In the genomic region with DNA sequence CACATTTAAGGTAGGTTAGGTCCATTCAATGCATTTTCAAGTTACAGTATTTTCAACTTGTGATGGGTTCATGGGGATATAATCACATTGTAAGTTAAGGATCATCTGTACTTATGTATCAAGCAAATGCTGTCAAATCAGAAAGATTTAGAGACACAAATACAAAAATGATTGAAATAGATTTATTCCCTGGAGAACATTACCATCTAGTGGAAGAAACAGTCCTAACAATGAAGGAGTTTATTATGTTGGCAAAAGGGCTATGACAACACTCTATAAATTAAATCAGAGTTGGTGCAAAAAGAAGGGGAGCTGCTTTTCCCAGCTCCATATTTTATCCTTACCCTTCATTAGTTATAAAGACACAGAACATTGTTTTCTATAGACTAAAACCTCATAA, we compare ENCODE assay signal across 13 cellular contexts.
DNase-seq lines count a peak whose midpoint lies in the region; ATAC-seq and TF ChIP-seq lines count a peak whose summit lies in the region.
"Had no signal": no experiment of that assay in that cellular context is flagged by ENCODE, and none has a peak within 500 bp of the region (broad histone marks: within the 10 kb centered on the region; RNA-seq: fewer than 3 reads in every experiment).

No MANE protein-coding gene starts in this region.

- no peaks in the 10 kb centered on the region for H4K20me1 ChIP-seq in PC-3 (ENCODE audit: low read length)

- no peaks in the 10 kb centered on the region for H3K9me3 Mint-ChIP-seq in MCF 10A (ENCODE audit: unreplicated experiment)

- H3K9me3 ChIP-seq in breast epithelium (no peaks in the 10 kb centered on the region), PC-3 (ENCODE audit: low read length) (no peaks in the 10 kb centered on the region), tibial artery (no peaks in the 10 kb centered on the region)
- H3K9me3 ChIP-seq: ovary, SJSA1 had no signal

- no peaks in the 10 kb centered on the region for H3K79me2 ChIP-seq in PC-3 (ENCODE audit: low read length)

- H3K27me3 ChIP-seq in breast epithelium, result no peaks in the 10 kb centered on the region
- H3K27me3 ChIP-seq in PC-3 (ENCODE audit: low read length), result peaks cover 31% of the 10 kb centered on the region; the same call in 1 of the 2 replicates
- H3K27me3 ChIP-seq in foreskin keratinocyte, result peaks cover 5% of the 10 kb centered on the region
- no peaks in the 10 kb centered on the region for H3K27me3 ChIP-seq in tibial artery
- H3K27me3 ChIP-seq: ovary, SJSA1 had no signal

- H3K27ac ChIP-seq in breast epithelium (no peak overlapping the region), PC-3 (ENCODE audit: low read length) (no peak overlapping the region), foreskin keratinocyte (no peak overlapping the region), tibial artery (no peak overlapping the region)
- H3K27ac ChIP-seq: ovary, SJSA1 had no signal

- POLR2A ChIA-PET in MCF 10A (lab: Yijun Ruan, JAX) (no interaction called here), PC-3 (lab: Charles Lee; ENCODE audit: unreplicated experiment) (no interaction called here)

- no peaks in the 10 kb centered on the region for H3K36me3 Mint-ChIP-seq in MCF 10A (ENCODE audit: insufficient read depth, unreplicated experiment)

- intact Hi-C loops in MCF 10A (cut with micrococcal nuclease) (loop anchor here (1.0 to 10.0 kb wide), 2 partner anchors 154 to 213 kb away; no protein-coding TSS in a partner anchor), breast epithelium (cut with DNase I; ENCODE audit: low total_unique reads) (loop anchor here (10.0 kb wide), 1 partner anchor 214 kb away; a partner anchor contains a TSS), PC-3 (cut with micrococcal nuclease) (loop anchor here (1.0 kb wide), 1 partner anchor 214 kb away; no protein-coding TSS in a partner anchor), tibial artery (cut with DNase I; ENCODE audit: low total_unique reads) (no loop called here)

- no peak overlapping the region for H3K4me3 Mint-ChIP-seq in MCF 10A (ENCODE audit: unreplicated experiment)

- H3K36me3 ChIP-seq in breast epithelium, result no peaks in the 10 kb centered on the region
- H3K36me3 ChIP-seq in PC-3 (ENCODE audit: low read depth, low read length), result no peaks in the 10 kb centered on the region
- H3K36me3 ChIP-seq in tibial artery, result no peaks in the 10 kb centered on the region
- H3K36me3 ChIP-seq: ovary, SJSA1 had no signal

- no TSS peak for BruUV-seq in MCF 10A (replicated peaks; lab: Mats Ljungman, UMichigan)
- BruUV-seq in PC-3 (replicated peaks; lab: Mats Ljungman, UMichigan), result no TSS peak

- no peaks in the 10 kb centered on the region for H3F3A ChIP-seq in PC-3 (ENCODE audit: low read length, unreplicated experiment)

- H3K4me1 Mint-ChIP-seq in MCF 10A (ENCODE audit: insufficient read depth, unreplicated experiment), result no peaks in the 10 kb centered on the region

- TF ChIP-seq POLR2A in breast epithelium (IDR thresholded peaks at IDR 0.05), result no peak

- no peak for ATAC-seq in PC-3
- ATAC-seq in foreskin keratinocyte, result peak; percentile 43
- ATAC-seq: stimulated activated naive CD8-positive, alpha-beta T cell treated with anti-CD3 and anti-CD28 coated beads, Interleukin-15, Interleukin-2, amounts not matched to agents 100 U/mL and 50 U/mL, for 24 hours had no signal

- H3K4me2 ChIP-seq in PC-3 (ENCODE audit: low read length), result no peak overlapping the region

- CTCF ChIA-PET in MCF 10A (lab: Yijun Ruan, JAX), result interaction anchor here (0.7 to 1.3 kb wide), 7 partner anchors 29 to 1060 kb away, joined by 3 to 32 read pairs (median 4); a partner anchor contains a TSS
- CTCF ChIA-PET in PC-3 (lab: Charles Lee), result no interaction called here

- no peak overlapping the region for H3K9ac ChIP-seq in PC-3 (ENCODE audit: low read length)

- H3K9me2 ChIP-seq in PC-3 (replicated peaks; ENCODE audit: low read length), result no peaks in the 10 kb centered on the region

- no peak overlapping the region for H3K27ac Mint-ChIP-seq in MCF 10A (ENCODE audit: low read depth, unreplicated experiment)

- H3K27me3 Mint-ChIP-seq in MCF 10A (ENCODE audit: insufficient read depth, unreplicated experiment), result peaks cover 26% of the 10 kb centered on the region

- TF ChIP-seq CTCF in MCF 10A (IDR thresholded peaks at IDR 0.05; ENCODE audit: unreplicated experiment) (peak; percentile 38), breast epithelium (IDR thresholded peaks at IDR 0.05) (peak in 1 of 3 donors; percentile 29), PC-3 (conservative IDR thresholded peaks at IDR 0.05; ENCODE audit: low read depth, low read length) (peak; percentile 63), foreskin keratinocyte (conservative IDR thresholded peaks at IDR 0.05) (peak; percentile 70), tibial artery (IDR thresholded peaks at IDR 0.05) (peak; percentile 12 to 33)

- no peak overlapping the region for H3K4me3 ChIP-seq in breast epithelium
- H3K4me3 ChIP-seq in PC-3 (ENCODE audit: low read length), result no peak overlapping the region
- H3K4me3 ChIP-seq in tibial artery, result no peak overlapping the region
- H3K4me3 ChIP-seq: ovary, SJSA1 had no signal

- no peaks in the 10 kb centered on the region for H3K4me1 ChIP-seq in breast epithelium
- H3K4me1 ChIP-seq in PC-3 (ENCODE audit: insufficient read depth, low read length), result no peaks in the 10 kb centered on the region
- H3K4me1 ChIP-seq in foreskin keratinocyte, result no peaks in the 10 kb centered on the region
- no peaks in the 10 kb centered on the region for H3K4me1 ChIP-seq in tibial artery
- H3K4me1 ChIP-seq: SJSA1 had no signal

- DNase-seq in MCF 10A (ENCODE audit: unreplicated experiment), result peak; percentile 27
- no peak for DNase-seq in breast epithelium (ENCODE audit: low spot score in 2 of 2)
- peak; percentile 49 for DNase-seq in PC-3
- peak in 1 of 2 donors; percentile 37 for DNase-seq in foreskin keratinocyte
- DNase-seq in tibial artery, result no peak
- DNase-seq in UCSD-AML1 (lab: John Stamatoyannopoulos, UW; ENCODE audit: unreplicated experiment), result no peak
- no peak for DNase-seq in occipital lobe (lab: John Stamatoyannopoulos, UW)
- no peak for DNase-seq in hepatic stellate cell (ENCODE audit: low spot score)
- DNase-seq: activated gamma-delta T cell; Calu3; ovary; stimulated activated naive CD8-positive, alpha-beta T cell treated with anti-CD3 and anti-CD28 coated beads, Interleukin-15, Interleukin-2, amounts not matched to agents 100 U/mL and 50 U/mL, for 24 hours had no signal

- no peak overlapping the region for H2AFZ ChIP-seq in PC-3 (ENCODE audit: low read length)

Comparison
In these comparisons a context has a peak if more than half of its experiments do, and no peak if none do; other contexts are left out.
1. DNase-seq: peak in MCF 10A (single experiment) and PC-3 (single experiment); none in breast epithelium (0 of 2), tibial artery (0 of 2), UCSD-AML1 (single experiment), occipital lobe (single experiment) and hepatic stellate cell (single experiment).